ENCODE assay signal across 9 cellular contexts in the genomic region with DNA sequence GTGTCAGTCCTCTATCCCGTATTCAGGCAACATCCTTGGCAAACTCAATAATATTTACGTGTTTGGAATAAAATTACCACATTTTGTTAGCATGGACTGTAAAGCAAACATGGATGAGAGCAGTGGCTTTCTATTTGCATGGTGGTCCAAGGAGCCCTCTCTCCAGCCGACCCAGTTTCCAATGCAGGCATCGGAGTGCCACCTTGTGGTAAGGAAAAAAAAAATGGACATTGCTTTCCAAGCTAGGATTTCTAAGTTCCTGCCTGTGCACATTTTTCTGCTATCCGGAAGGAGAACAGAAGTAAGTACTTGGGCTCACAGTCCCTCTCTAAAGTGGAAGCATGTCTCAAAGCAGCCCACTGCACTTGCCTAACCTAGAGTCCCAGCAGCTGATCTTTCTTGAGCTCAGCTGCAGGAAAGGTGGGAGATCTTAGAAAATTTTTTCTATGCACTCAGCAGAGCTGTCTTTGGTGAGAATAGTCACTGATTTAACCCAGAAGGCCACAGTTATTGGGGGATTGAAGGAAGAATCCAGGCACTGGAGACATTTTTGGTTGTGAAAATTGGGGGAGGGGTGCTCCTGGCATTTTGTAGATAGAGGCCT. TPM values are rescaled to one million over a fixed set of nuclear protein-coding genes. Genes with fewer than 3 reads are reported as not detected.
DNase-seq lines count a peak whose midpoint lies in the region; FAIRE-seq and TF ChIP-seq lines count a peak whose summit lies in the region.
"Had no signal": no experiment of that assay in that cellular context is flagged by ENCODE, and none has a peak within 500 bp of the region (broad histone marks: within the 10 kb centered on the region; RNA-seq: fewer than 3 reads in every experiment).

No MANE protein-coding gene starts in this region.

- CTCF ChIA-PET in SK-N-SH (lab: Yijun Ruan, JAX): interaction anchor here (0.6 to 2.4 kb wide), 9 partner anchors 8 to 137 kb away, joined by 3 to 17 read pairs (median 3); no protein-coding TSS in a partner anchor

- no peaks in the 10 kb centered on the region for H3K9me1 ChIP-seq in keratinocyte (ENCODE audit: control insufficient read depth, extremely low read depth, insufficient read depth, low read length)

- H3K9me3 ChIP-seq in SK-N-SH (no peaks in the 10 kb centered on the region), keratinocyte (ENCODE audit: control insufficient read depth, low read depth, low read length) (no peaks in the 10 kb centered on the region), colonic mucosa (no peaks in the 10 kb centered on the region), prostate gland (no peaks in the 10 kb centered on the region)

- H4K20me1 ChIP-seq in SK-N-SH (ENCODE audit: insufficient read depth) (no peaks in the 10 kb centered on the region), keratinocyte (ENCODE audit: control insufficient read depth, extremely low read depth, insufficient read depth, low read length) (no peaks in the 10 kb centered on the region)

- no peak for TF ChIP-seq POLR2A in prostate gland (IDR thresholded peaks at IDR 0.05)

- H3K36me3 ChIP-seq in SK-N-SH (replicated peaks in 1 of 2; ENCODE audit: control insufficient read depth in 1 of 2, insufficient read depth in 2 of 2, low read length in 1 of 2) (no peaks in the 10 kb centered on the region), keratinocyte (ENCODE audit: control insufficient read depth in 2 of 2, extremely low read depth in 1 of 2, insufficient read depth in 2 of 2, low read length in 2 of 2) (no peaks in the 10 kb centered on the region), colonic mucosa (no peaks in the 10 kb centered on the region), prostate gland (no peaks in the 10 kb centered on the region)

- H2AFZ ChIP-seq in SK-N-SH (ENCODE audit: low read depth) (no peak overlapping the region), keratinocyte (ENCODE audit: control insufficient read depth, low read length) (no peak overlapping the region)

- intact Hi-C loops in colonic mucosa (cut with DNase I) (no loop called here), prostate gland (cut with DNase I) (no loop called here)

- H3K4me2 ChIP-seq in SK-N-SH: no peak overlapping the region
- H3K4me2 ChIP-seq in keratinocyte (ENCODE audit: control insufficient read depth, extremely low read depth, insufficient read depth, low read depth, low read length): no peak overlapping the region

- no peaks in the 10 kb centered on the region for H3F3A ChIP-seq in SK-N-SH (replicated peaks; ENCODE audit: insufficient read depth)

- DNase-seq in HT-29 (ENCODE audit: low spot score): peak; percentile 16
- DNase-seq in SK-N-SH: peak; percentile 41
- DNase-seq in keratinocyte (ENCODE audit: low read depth, low spot score): no peak
- no peak for DNase-seq in colonic mucosa
- DNase-seq in prostate gland (ENCODE audit: low spot score): no peak
- DNase-seq in cerebellar nuclear complex (lab: John Stamatoyannopoulos, UW): no peak
- DNase-seq in putamen (ENCODE audit: low spot score): no peak
- DNase-seq: activated CD8-positive, alpha-beta T cell treated with anti-CD3 and anti-CD28 coated beads, Interleukin-2, amount 10 ng/mL, durations not matched to agents 7 days and 5 days had no signal

- no peak for TF ChIP-seq EP300 in SK-N-SH (IDR thresholded peaks at IDR 0.05; ENCODE audit: borderline replicate concordance in 1 of 2, low read depth in 1 of 2, low read length in 1 of 2)

- POLR2A ChIA-PET in SK-N-SH (lab: Yijun Ruan, JAX): no interaction called here

- TF ChIP-seq RAD21 in SK-N-SH (IDR thresholded peaks at IDR 0.05; ENCODE audit: low read length): peak; percentile 70

- TF ChIP-seq CTCF in C4-2B (conservative IDR thresholded peaks at IDR 0.05): peak; percentile 76
- peak; percentile 58 for TF ChIP-seq CTCF in SK-N-SH (IDR thresholded peaks at IDR 0.05)
- peak; percentile 27 to 67 (median 52) for TF ChIP-seq CTCF in keratinocyte (optimal IDR thresholded peaks at IDR 0.05 in 1 of 3, IDR thresholded peaks at IDR 0.05 in 1 of 3, conservative IDR thresholded peaks at IDR 0.05 in 1 of 3; ENCODE audit: extremely low read depth in 1 of 3, insufficient read depth in 2 of 3, low read length in 3 of 3)
- no peak for TF ChIP-seq CTCF in colonic mucosa (IDR thresholded peaks at IDR 0.05)
- peak in 1 of 4 experiments; percentile 7 for TF ChIP-seq CTCF in prostate gland (IDR thresholded peaks at IDR 0.05)

- 2% methylated on average over 5 of the region's 5 CpGs for WGBS in SK-N-SH (ENCODE audit: low lambda C conversion rate)
- 16% methylated on average over 5 of the region's 5 CpGs for WGBS in prostate gland

- H3K4me1 ChIP-seq in SK-N-SH (ENCODE audit: control insufficient read depth in 1 of 2, insufficient read depth in 2 of 2, low read depth in 1 of 2, low read length in 1 of 2): no peaks in the 10 kb centered on the region
- H3K4me1 ChIP-seq in keratinocyte (ENCODE audit: control insufficient read depth, extremely low read depth, insufficient read depth, low read length): no peaks in the 10 kb centered on the region
- H3K4me1 ChIP-seq in colonic mucosa: no peaks in the 10 kb centered on the region
- no peaks in the 10 kb centered on the region for H3K4me1 ChIP-seq in prostate gland (replicated peaks)

- no peaks in the 10 kb centered on the region for H3K79me2 ChIP-seq in SK-N-SH (ENCODE audit: insufficient read depth)
- no peaks in the 10 kb centered on the region for H3K79me2 ChIP-seq in keratinocyte (ENCODE audit: control insufficient read depth, insufficient read depth, low read length)

- H3K4me3 ChIP-seq in SK-N-SH (ENCODE audit: low read depth in 2 of 2, low read length in 1 of 2): peak overlapping the region in 1 of 2 experiments; percentile 26; a peak in 1 of 4 replicates
- H3K4me3 ChIP-seq in keratinocyte (ENCODE audit: control insufficient read depth in 2 of 3, extremely low read depth in 1 of 3, insufficient read depth in 2 of 3, low read depth in 1 of 3, low read length in 3 of 3): no peak overlapping the region
- H3K4me3 ChIP-seq in colonic mucosa: no peak overlapping the region
- no peak overlapping the region for H3K4me3 ChIP-seq in prostate gland

- H3K27me3 ChIP-seq in SK-N-SH (ENCODE audit: insufficient read depth) (no peaks in the 10 kb centered on the region; the same call in 1 of the 2 replicates), keratinocyte (ENCODE audit: control insufficient read depth, extremely low read depth, insufficient read depth, low read length) (no peaks in the 10 kb centered on the region), colonic mucosa (no peaks in the 10 kb centered on the region), prostate gland (replicated peaks; ENCODE audit: insufficient read depth) (no peaks in the 10 kb centered on the region)

- no peak for FAIRE-seq in keratinocyte (lab: Jason Lieb, UNC)

- H3K9ac ChIP-seq in SK-N-SH: no peak overlapping the region
- no peak overlapping the region for H3K9ac ChIP-seq in keratinocyte (ENCODE audit: control insufficient read depth, extremely low read depth, insufficient read depth, low read length)
- H3K9ac ChIP-seq in colonic mucosa (ENCODE audit: low read depth in 2 of 2, low read length in 2 of 2): no peak overlapping the region

- H3K9me2 ChIP-seq in SK-N-SH: no peaks in the 10 kb centered on the region

- dilution Hi-C loops in keratinocyte (cut with MboI; ENCODE audit: extremely low pct_ligation_motif_present, low sequenced_read_pairs): no loop called here

- H3K27ac ChIP-seq in C4-2B (no peak overlapping the region), SK-N-SH (ENCODE audit: low read depth in 2 of 2, low read length in 1 of 2) (no peak overlapping the region), keratinocyte (ENCODE audit: control insufficient read depth, insufficient read depth, low read length) (no peak overlapping the region), colonic mucosa (no peak overlapping the region), prostate gland (no peak overlapping the region)

TF ChIP-seq in SK-N-SH, 30 proteins besides CTCF, POLR2A, EP300 and RAD21:
- peak; percentile 23; the same call in 1 of the 2 replicates for TF ChIP-seq SMC3 (IDR thresholded peaks at IDR 0.05; ENCODE audit: low read depth, low read length)
- TF ChIP-seq, protein P1, sequence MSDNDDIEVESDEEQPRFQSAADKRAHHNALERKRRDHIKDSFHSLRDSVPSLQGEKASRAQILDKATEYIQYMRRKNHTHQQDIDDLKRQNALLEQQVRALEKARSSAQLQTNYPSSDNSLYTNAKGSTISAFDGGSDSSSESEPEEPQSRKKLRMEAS (IDR thresholded peaks at IDR 0.05; ENCODE audit: low read depth): no peak

RNA-seq across cellular contexts. Expression of a gene that starts 46.0 kb away (rescaled TPM):
- total RNA-seq in HT-29 (2014; rRNA removed; shearing (Covaris generic)): 2.8 and 8.0 TPM in 2 replicates
- polyA plus RNA-seq in SK-N-SH (2012; rRNA removed): 1.8 and 2.8 TPM in 2 replicates
- polyA plus RNA-seq in SK-N-SH (2012; cell fraction: cytosol; rRNA removed): 2.0 and 2.4 TPM in 2 replicates
- 5.0 and 5.7 TPM in 2 replicates for polyA plus RNA-seq in SK-N-SH (2012; cell fraction: nucleus; rRNA removed)
- polyA plus RNA-seq in keratinocyte: 2.7 to 6.4 TPM (median 5.9 TPM) in 3 replicates
- 10.0 TPM for polyA plus RNA-seq in keratinocyte (2011; ENCODE audit: low read depth)
- 2.0 and 3.3 TPM in 2 replicates for polyA plus RNA-seq in keratinocyte (2011; cell fraction: cytosol; rRNA removed)
- polyA plus RNA-seq in keratinocyte (2011; cell fraction: nucleus; rRNA removed): 6.0 and 8.8 TPM in 2 replicates
- polyA plus RNA-seq in keratinocyte (2012; ENCODE audit: low replicate concordance): 4.0 and 4.4 TPM in 2 replicates
- polyA minus RNA-seq in keratinocyte: 11.9 to 16.7 TPM (median 14.6 TPM) in 3 replicates
- polyA minus RNA-seq in keratinocyte (2011; cell fraction: cytosol; rRNA and poly(A)+ RNA removed): 9.6 TPM
- polyA minus RNA-seq in keratinocyte (2011; cell fraction: nucleus; rRNA and poly(A)+ RNA removed): 7.1 and 16.4 TPM in 2 replicates
- 1 to 10 TPM; 8.0 to 9.7 TPM for total RNA-seq in colonic mucosa
- 10 to 100 TPM in 1 of 2 donors, 1 to 10 TPM in 1; 7.6 to 13.3 TPM for total RNA-seq in prostate gland

Comparison
In these comparisons a context has a peak if more than half of its experiments do, and no peak if none do; other contexts are left out.
1. DNase-seq: peak in HT-29 (single experiment) and SK-N-SH (single experiment); none in keratinocyte (single experiment), colonic mucosa (single experiment), prostate gland (single experiment), cerebellar nuclear complex (0 of 2) and putamen (single experiment).